17 cellular contexts compared by ENCODE assay signal in the genomic region with DNA sequence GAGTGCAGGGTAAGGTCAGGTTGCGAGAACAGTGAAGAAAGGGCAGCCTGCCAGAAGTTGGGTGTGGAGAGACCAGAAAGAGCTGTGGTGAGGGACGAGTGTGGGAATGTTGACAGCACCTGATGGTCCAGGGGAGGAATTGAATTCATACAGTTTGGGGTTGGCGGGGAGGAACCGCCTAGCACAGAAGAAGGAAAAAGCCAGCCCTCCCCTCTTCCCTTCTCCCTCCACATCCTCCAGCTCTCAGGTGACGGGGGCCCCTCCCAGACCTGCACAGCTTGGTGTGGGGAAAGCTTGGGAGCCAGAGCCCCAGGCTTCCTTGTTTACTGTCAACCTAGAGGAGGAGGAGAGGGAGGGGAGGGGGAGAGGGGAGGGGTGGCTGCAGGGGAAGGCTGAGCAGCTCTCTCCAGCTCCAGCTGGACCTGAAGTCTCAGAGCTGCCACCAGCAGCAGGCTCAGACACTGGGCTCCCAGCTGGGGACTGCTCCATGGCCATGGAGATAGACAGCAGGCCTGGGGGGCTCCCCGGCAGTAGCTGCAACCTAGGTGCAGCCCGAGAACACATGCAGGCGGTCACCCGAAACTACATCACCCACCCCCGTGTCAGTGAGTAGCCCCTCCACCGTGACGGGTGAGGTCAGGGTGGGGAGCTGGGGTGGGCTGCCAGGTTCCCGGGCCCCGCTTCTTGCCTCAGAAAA. TPM values are rescaled to one million over a fixed set of nuclear protein-coding genes. Genes with fewer than 3 reads are reported as not detected.
DNase-seq lines count a peak whose midpoint lies in the region; ATAC-seq and TF ChIP-seq lines count a peak whose summit lies in the region.
"Had no signal": no experiment of that assay in that cellular context is flagged by ENCODE, and none has a peak within 500 bp of the region (broad histone marks: within the 10 kb centered on the region; RNA-seq: fewer than 3 reads in every experiment).

A gene (plus strand): TSS at position 433 of the 697 bp plus-strand sequence. CDS start 55 bp downstream, at position 488.

- H3K4me3 ChIP-seq in Caco-2 (ENCODE audit: low read depth, low read length), result peak within 1 kb of the TSS; percentile 8; the same call in 1 of the 2 replicates
- H3K4me3 ChIP-seq in H7 (ENCODE audit: insufficient read depth, low read depth, low read length), result no peak within 1 kb of the TSS
- no peak within 1 kb of the TSS for H3K4me3 ChIP-seq in GM23248
- no peak within 1 kb of the TSS for H3K4me3 ChIP-seq in aorta (ENCODE audit: low read length in 2 of 2)
- H3K4me3 ChIP-seq: BLaER1, K562 had no signal

- WGBS in GM23248 (ENCODE audit: low coverage in 1 of 2, low lambda C conversion rate in 2 of 2, missing lambda C conversion rate in 2 of 2), 2 experiments, result 27 to 34% methylated on average over 12 to 13 of the region's 14 CpGs
- WGBS in aorta, 2 donors, result 52 to 61% methylated on average over 14 of the region's 14 CpGs

- H3K36me3 Mint-ChIP-seq in Caco-2 (ENCODE audit: insufficient read depth, unreplicated experiment), result no peaks in the 10 kb centered on the region
- H3K36me3 Mint-ChIP-seq: activated naive CD4-positive, alpha-beta T cell treated with anti-CD3 and anti-CD28 coated beads, Interleukin-2, amount 10 ng/mL, durations not matched to agents 7 days and 5 days; naive thymus-derived CD4-positive, alpha-beta T cell had no signal

- ATAC-seq in HG03565 (IDR thresholded peaks at IDR 0.05; ENCODE audit: unreplicated experiment) (no peak), aorta (ENCODE audit: low FRiP score) (no peak)
- ATAC-seq: HCT116; K562; naive thymus-derived CD4-positive, alpha-beta T cell had no signal

- H3K27me3 ChIP-seq in Caco-2 (replicated peaks; ENCODE audit: control insufficient read depth, insufficient read depth, low read length) (no peaks in the 10 kb centered on the region), H7 (ENCODE audit: control insufficient read depth, insufficient read depth, low read length) (peaks cover 22% of the 10 kb centered on the region), GM23248 (replicated peaks; ENCODE audit: insufficient read depth) (no peaks in the 10 kb centered on the region; the same call in 1 of the 2 replicates), aorta (ENCODE audit: control insufficient read depth in 1 of 2, insufficient read depth in 2 of 2, low read length in 1 of 2) (no peaks in the 10 kb centered on the region)
- H3K27me3 ChIP-seq: BLaER1 had no signal

- H3K9me3 ChIP-seq in Caco-2 (no peaks in the 10 kb centered on the region), GM23248 (ENCODE audit: low read depth) (no peaks in the 10 kb centered on the region), aorta (ENCODE audit: control insufficient read depth, low read length) (no peaks in the 10 kb centered on the region)
- H3K9me3 ChIP-seq: BLaER1 had no signal

- H3K27me3 Mint-ChIP-seq in Caco-2 (ENCODE audit: insufficient read depth, unreplicated experiment), result no peaks in the 10 kb centered on the region

- intact Hi-C loops in Caco-2 (cut with micrococcal nuclease; ENCODE audit: unreplicated experiment), result no loop called here
- intact Hi-C loops in aorta (cut with DNase I), result no loop called here

- no peaks in the 10 kb centered on the region for H3F3A ChIP-seq in GM23248 (ENCODE audit: insufficient read depth)

- H3K4me1 Mint-ChIP-seq in Caco-2 (ENCODE audit: low read depth, unreplicated experiment), result peaks cover 9% of the 10 kb centered on the region
- H3K4me1 Mint-ChIP-seq: activated naive CD4-positive, alpha-beta T cell treated with anti-CD3 and anti-CD28 coated beads, Interleukin-2, amount 10 ng/mL, durations not matched to agents 7 days and 5 days had no signal

- no peak within 1 kb of the TSS for H2AFZ ChIP-seq in GM23248

- no peak within 1 kb of the TSS for H3K9ac ChIP-seq in GM23248
- H3K9ac ChIP-seq: BLaER1 had no signal

- no peaks in the 10 kb centered on the region; the same call in 1 of the 2 replicates for H3K36me3 ChIP-seq in Caco-2 (ENCODE audit: control insufficient read depth, insufficient read depth, low read length)
- no peaks in the 10 kb centered on the region for H3K36me3 ChIP-seq in H7 (replicated peaks; ENCODE audit: control insufficient read depth, insufficient read depth, low read length)
- H3K36me3 ChIP-seq in GM23248 (ENCODE audit: low read depth), result no peaks in the 10 kb centered on the region
- no peaks in the 10 kb centered on the region for H3K36me3 ChIP-seq in aorta (ENCODE audit: control insufficient read depth in 1 of 2, insufficient read depth in 2 of 2, low read length in 1 of 2)
- H3K36me3 ChIP-seq: BLaER1 had no signal

- no peaks in the 10 kb centered on the region for H4K20me1 ChIP-seq in GM23248 (ENCODE audit: insufficient read depth)
- H4K20me1 ChIP-seq: BLaER1 had no signal

- peak within 1 kb of the TSS; percentile 67 for H3K27ac Mint-ChIP-seq in Caco-2 (ENCODE audit: unreplicated experiment)
- H3K27ac Mint-ChIP-seq: activated naive CD4-positive, alpha-beta T cell treated with anti-CD3 and anti-CD28 coated beads, Interleukin-2, amount 10 ng/mL, durations not matched to agents 7 days and 5 days; naive thymus-derived CD4-positive, alpha-beta T cell had no signal

- H3K4me3 Mint-ChIP-seq in Caco-2 (ENCODE audit: unreplicated experiment), result peak within 1 kb of the TSS; percentile 45
- H3K4me3 Mint-ChIP-seq: activated naive CD4-positive, alpha-beta T cell treated with anti-CD3 and anti-CD28 coated beads, Interleukin-2, amount 10 ng/mL, durations not matched to agents 7 days and 5 days; naive thymus-derived CD4-positive, alpha-beta T cell had no signal

- in situ Hi-C loops in GM23248 (cut with MboI), result no loop called here

- no peak within 1 kb of the TSS for H3K4me2 ChIP-seq in GM23248 (ENCODE audit: unreplicated experiment)
- H3K4me2 ChIP-seq: BLaER1 had no signal

- H3K9me3 Mint-ChIP-seq in Caco-2 (ENCODE audit: unreplicated experiment), result no peaks in the 10 kb centered on the region
- H3K9me3 Mint-ChIP-seq: activated naive CD4-positive, alpha-beta T cell treated with anti-CD3 and anti-CD28 coated beads, Interleukin-2, amount 10 ng/mL, durations not matched to agents 7 days and 5 days; naive thymus-derived CD4-positive, alpha-beta T cell had no signal

- H3K27ac ChIP-seq in VCaP (peak within 1 kb of the TSS; percentile 28; the same call in 1 of the 2 replicates), GM23248 (no peak within 1 kb of the TSS), aorta (ENCODE audit: low read depth in 1 of 2, low read length in 2 of 2) (no peak within 1 kb of the TSS)
- H3K27ac ChIP-seq: BLaER1 had no signal

- H3K4me1 ChIP-seq in Caco-2 (peaks cover 28% of the 10 kb centered on the region), GM23248 (ENCODE audit: insufficient read depth) (no peaks in the 10 kb centered on the region), aorta (ENCODE audit: control insufficient read depth in 1 of 2, insufficient read depth in 2 of 2, low read length in 2 of 2) (no peaks in the 10 kb centered on the region)

- H3K9me2 ChIP-seq in GM23248 (ENCODE audit: insufficient read depth), result no peaks in the 10 kb centered on the region

- TF ChIP-seq CTCF in Caco-2 (IDR thresholded peaks at IDR 0.05; ENCODE audit: insufficient read depth in 1 of 2, low read depth in 1 of 2, low read length in 1 of 2, severe bottlenecking in 1 of 2, unreplicated experiment in 1 of 2) (no peak), VCaP (conservative IDR thresholded peaks at IDR 0.05) (no peak)

- no peaks in the 10 kb centered on the region for H3K79me2 ChIP-seq in GM23248 (ENCODE audit: insufficient read depth)

- POLR2A ChIA-PET in Caco-2 (lab: Charles Lee), result no interaction called here

- no TSS peak for BruUV-seq in Caco-2 (replicated peaks; lab: Mats Ljungman, UMichigan)

- DNase-seq in Caco-2 (peak; percentile 28 to 66), H7 (peak; percentile 78), mesenteric fat pad (ENCODE audit: low spot score) (peak; percentile 84), DMS114 treated with DMSO at 0.1 percent for 48 hours (lab: John Stamatoyannopoulos, UW; ENCODE audit: unreplicated experiment) (no peak), GM23248 (no peak), aorta (no peak)
- DNase-seq: activated CD4-positive, alpha-beta T cell treated with anti-CD3 and anti-CD28 coated beads for 48 hours; activated naive CD4-positive, alpha-beta T cell treated with anti-CD3 and anti-CD28 coated beads, Interleukin-2, amount 10 ng/mL, durations not matched to agents 7 days and 5 days; NCI-H526 treated with DMSO at 0.1 percent for 48 hours; stimulated activated CD4-positive, alpha-beta T cell treated with anti-CD3 and anti-CD28 coated beads, Interleukin-12 subunit alpha, Interleukin-12 subunit beta, amount 100 ng/mL, for 4 hours had no signal

- CTCF ChIA-PET in Caco-2 (lab: Charles Lee), result interaction anchor here (0.6 to 2.9 kb wide), 2 partner anchors 13 to 774 kb away, joined by 8 to 22 read pairs; no protein-coding TSS in a partner anchor

RNA-seq across cellular contexts. Expression of the gene that starts here (rescaled TPM):
- total RNA-seq in Caco-2 (2022), result 2.6 and 4.0 TPM in 2 replicates
- total RNA-seq in H7 (2014; rRNA removed; shearing (Covaris generic)), result 0.14 TPM in 1 of 2 replicates, not detected in the other
- total RNA-seq in mesenteric fat pad, result 2.4 TPM
- not detected in 2 replicates for total RNA-seq in GM23248 (2014; rRNA removed; shearing (Covaris generic))
- polyA plus RNA-seq in GM23248 (2016; fragmentation: Nextera tagmentation; extraction: Ambion mirVana), result 0.60 TPM in 1 of 2 replicates, not detected in the other
- total RNA-seq in aorta, result 1 to 10 TPM in 1 of 2 donors, not detected in 1; 1.8 TPM
- 1 to 10 TPM; 3.1 to 6.4 TPM for polyA plus RNA-seq in aorta
- total RNA-seq: cerebellum; K562; naive thymus-derived CD4-positive, alpha-beta T cell had no signal
- polyA plus RNA-seq: K562; naive thymus-derived CD4-positive, alpha-beta T cell had no signal

Comparison
In these comparisons a context has a peak if more than half of its experiments do, and no peak if none do; other contexts are left out.
1. Peak in DNase-seq in H7; RNA of the gene not detected or under 1 TPM.
2. DNase-seq: peak in Caco-2 (2 of 2) and mesenteric fat pad (single experiment); none in DMS114 treated with DMSO at 0.1 percent for 48 hours (single experiment), GM23248 (single experiment) and aorta (0 of 2).